In the genomic region with DNA sequence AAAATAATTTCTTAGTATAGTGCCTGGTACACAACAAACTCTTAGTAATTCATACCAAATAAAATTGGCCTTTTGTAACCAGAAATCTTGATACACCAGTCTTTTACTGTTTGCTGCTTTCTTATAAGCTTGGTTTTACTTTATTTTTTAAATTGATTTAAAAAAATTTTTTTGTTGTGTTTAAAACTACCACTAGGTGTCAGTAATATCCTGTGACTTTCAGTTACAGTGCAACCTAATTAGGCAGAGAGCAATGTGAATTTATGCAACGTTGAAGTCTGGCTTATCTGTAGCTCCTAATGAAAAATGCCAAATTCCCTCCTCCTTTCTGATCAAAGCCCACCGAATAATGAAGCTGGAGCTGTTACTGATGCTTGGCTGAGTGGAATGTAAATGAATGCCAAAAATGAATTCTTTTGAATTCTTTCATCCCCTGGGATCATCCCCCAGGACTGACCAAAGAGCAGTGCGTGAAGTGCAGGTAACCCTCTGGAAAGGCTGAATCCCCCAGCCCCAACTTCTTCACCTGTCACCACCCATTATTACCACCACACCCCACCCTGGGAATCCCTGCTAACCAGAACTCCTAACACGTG, we compare ENCODE assay signal across 8 cellular contexts. TPM values are rescaled to one million over a fixed set of nuclear protein-coding genes. Genes with fewer than 3 reads are reported as not detected.
DNase-seq lines count a peak whose midpoint lies in the region; ATAC-seq, FAIRE-seq and TF ChIP-seq lines count a peak whose summit lies in the region.

No MANE protein-coding gene starts in this region.

- ATAC-seq in GM21367 (IDR thresholded peaks at IDR 0.05; ENCODE audit: unreplicated experiment) (no peak), left colon (no peak), GM19035 (IDR thresholded peaks at IDR 0.05; ENCODE audit: unreplicated experiment) (no peak)

- DNase-seq in AG09319 (ENCODE audit: extremely low read depth, low read depth) (peak; percentile 49), GM19239 (ENCODE audit: insufficient read length, low spot score) (peak; percentile 21), NCI-H526 (lab: John Stamatoyannopoulos, UW) (peak; percentile 19 to 68), cerebellar cortex (ENCODE audit: low spot score) (peak; percentile 65), midbrain (lab: John Stamatoyannopoulos, UW) (peak; percentile 46), left colon (no peak)

- FAIRE-seq in GM19239 (lab: Jason Lieb, UNC): peak; percentile 79

- intact Hi-C loops in left colon (cut with DNase I, micrococcal nuclease): loop anchor here in 1 of 2 donors (5.0 to 10.0 kb wide), 3 partner anchors 321 to 604 kb away; no protein-coding TSS in a partner anchor

- TF ChIP-seq CTCF in AG09319 (IDR thresholded peaks at IDR 0.05; ENCODE audit: low read depth, low read length): peak; percentile 34

RNA-seq across cellular contexts. Expression of a gene that starts 3.8 kb away (rescaled TPM):
- 1 to 10 TPM; 6.3 to 6.6 TPM for total RNA-seq in left colon

Comparison
In these comparisons a context has a peak if more than half of its experiments do, and no peak if none do; other contexts are left out.
1. DNase-seq: peak in AG09319 (single experiment), GM19239 (single experiment), NCI-H526 (2 of 2), cerebellar cortex (single experiment) and midbrain (single experiment); none in left colon (0 of 2).